In the genomic region with DNA sequence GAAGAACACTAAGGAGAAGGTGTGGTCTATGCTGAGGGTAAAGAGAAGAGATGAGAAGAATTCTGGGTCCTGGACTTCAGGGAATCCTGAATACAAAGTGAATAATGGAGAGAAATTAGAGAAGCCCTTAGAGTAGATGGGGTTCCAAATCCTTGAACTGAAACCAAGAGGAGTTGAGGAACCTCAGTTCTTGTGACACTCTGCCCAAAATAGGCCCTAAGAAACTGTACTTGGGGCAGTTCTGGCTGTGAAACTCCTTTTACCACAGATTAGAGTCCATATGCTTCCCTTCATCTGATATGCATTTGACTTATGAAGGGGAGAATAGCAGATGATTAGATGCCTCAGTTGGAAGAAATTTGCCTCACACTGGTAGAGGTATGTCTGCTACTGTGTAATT, we compare ENCODE assay signal across 10 cellular contexts.
A peak's percentile ranks its signal among the peaks of the same experiment; 100 is the strongest.
DNase-seq lines count a peak whose midpoint lies in the region; ATAC-seq and TF ChIP-seq lines count a peak whose summit lies in the region.
"Had no signal": no experiment of that assay in that cellular context is flagged by ENCODE, and none has a peak within 500 bp of the region (broad histone marks: within the 10 kb centered on the region; RNA-seq: fewer than 3 reads in every experiment).

No MANE protein-coding gene starts in this region.

- no peak for TF ChIP-seq POLR2A in GM18505 (IDR thresholded peaks at IDR 0.05; ENCODE audit: borderline replicate concordance, extremely low read depth, insufficient read depth, insufficient read length)

- no peak overlapping the region for H3K9ac ChIP-seq in MM.1S (ENCODE audit: low read length)

- no peak overlapping the region for H2AFZ ChIP-seq in MM.1S (ENCODE audit: low read length)

- peaks cover 96% of the 10 kb centered on the region for H3K79me2 ChIP-seq in MM.1S (ENCODE audit: low read length)

- peaks cover 23% of the 10 kb centered on the region for H4K20me1 ChIP-seq in MM.1S (ENCODE audit: insufficient read depth, low read length)

- H3K4me1 ChIP-seq in MM.1S (ENCODE audit: low read length) (peaks cover 56% of the 10 kb centered on the region), muscle layer of duodenum (ENCODE audit: control insufficient read depth in 1 of 2, insufficient read depth in 2 of 2, low read length in 2 of 2) (peaks cover 11 to 16% of the 10 kb centered on the region in 2 donors)

- H3K27ac ChIP-seq in MM.1S (ENCODE audit: low read length) = peak overlapping the region; percentile 44; the same call in 1 of the 2 replicates
- H3K27ac ChIP-seq in muscle layer of duodenum (ENCODE audit: low read length) = peak overlapping the region; percentile 56
- H3K27ac ChIP-seq: VCaP had no signal

- H3F3A ChIP-seq in MM.1S (ENCODE audit: insufficient read depth, low read length) = peaks cover 22% of the 10 kb centered on the region

- DNase-seq in MM.1S (peak; percentile 72), GM03348 (ENCODE audit: low spot score) (no peak), GF-D8 (lab: John Stamatoyannopoulos, UW) (no peak)
- no peak for DNase-seq in activated CD4-positive, CD25-positive, alpha-beta regulatory T cell (lab: John Stamatoyannopoulos, UW)
- DNase-seq in stimulated activated naive CD4-positive, alpha-beta T cell treated with Interleukin-2 at 50 U/mL for 16 hours (lab: John Stamatoyannopoulos, UW) = no peak
- DNase-seq: MG63 had no signal

- H3K36me3 ChIP-seq in MM.1S (replicated peaks; ENCODE audit: insufficient read depth, low read length) (no peaks in the 10 kb centered on the region), muscle layer of duodenum (ENCODE audit: control insufficient read depth in 1 of 2, insufficient read depth in 2 of 2, low read length in 2 of 2) (no peaks in the 10 kb centered on the region)
- H3K36me3 ChIP-seq: MG63 had no signal

- H3K9me3 ChIP-seq in MM.1S (replicated peaks; ENCODE audit: insufficient read depth, low read length) = no peaks in the 10 kb centered on the region
- no peaks in the 10 kb centered on the region for H3K9me3 ChIP-seq in muscle layer of duodenum (ENCODE audit: control insufficient read depth in 1 of 2, low read length in 2 of 2)
- H3K9me3 ChIP-seq: MG63 had no signal

- peak overlapping the region; percentile 64 for H3K4me2 ChIP-seq in MM.1S (ENCODE audit: low read depth, low read length)

- no peak for TF ChIP-seq CTCF in MM.1S (IDR thresholded peaks at IDR 0.05; ENCODE audit: low read length)

- H3K27me3 ChIP-seq in MM.1S (replicated peaks; ENCODE audit: insufficient read depth, low read length) (no peaks in the 10 kb centered on the region), muscle layer of duodenum (ENCODE audit: low read depth, low read length) (no peaks in the 10 kb centered on the region)
- H3K27me3 ChIP-seq: MG63 had no signal

- H3K4me3 ChIP-seq in MM.1S (ENCODE audit: low read length) (0 out of 2 replicates have a peak overlapping the region, but pooled peaks have one; percentile 14), muscle layer of duodenum (ENCODE audit: low read depth in 1 of 2, low read length in 2 of 2) (no peak overlapping the region)
- H3K4me3 ChIP-seq: MG63 had no signal

- peak; percentile 49 for ATAC-seq in GM18505 (IDR thresholded peaks at IDR 0.05; ENCODE audit: unreplicated experiment)
- ATAC-seq in GM21619 (IDR thresholded peaks at IDR 0.05; ENCODE audit: unreplicated experiment) = peak; percentile 48

- no peaks in the 10 kb centered on the region for H3K9me2 ChIP-seq in MM.1S (replicated peaks; ENCODE audit: insufficient read depth, low read length)
